Comparison of ENCODE assay signal across 1 cellular context in the genomic region with DNA sequence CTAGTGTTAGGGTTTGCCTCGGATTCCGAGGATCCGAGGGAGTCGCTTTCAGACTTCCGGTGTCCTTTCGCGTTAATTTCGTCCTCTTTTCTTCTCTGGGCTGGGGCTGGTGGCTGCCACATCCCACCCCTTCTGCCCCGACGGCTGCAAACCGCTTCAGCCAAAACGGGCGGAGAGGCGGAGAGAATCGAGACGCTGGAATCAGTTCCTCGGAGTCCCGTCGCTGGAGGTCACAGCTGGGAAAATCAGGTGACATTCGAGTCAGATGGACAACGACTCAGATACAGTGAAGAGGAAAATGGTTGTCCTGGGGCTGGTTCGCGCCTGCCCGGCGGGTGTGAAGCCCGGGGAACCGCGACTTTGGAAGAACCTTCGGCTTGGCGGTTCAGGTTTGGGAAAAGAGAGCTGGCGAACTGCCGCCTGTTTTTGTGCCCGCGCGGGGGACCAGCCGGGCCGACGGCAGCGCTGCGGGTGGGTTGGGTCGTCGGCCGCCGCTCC.
TF ChIP-seq lines count a peak whose summit lies in the region.

No MANE protein-coding gene starts in this region.

TF ChIP-seq in WTC11, 78 proteins besides CTCF, POLR2A, EP300 and RAD21 (continued from another document):
- TF ChIP-seq, protein P1, sequence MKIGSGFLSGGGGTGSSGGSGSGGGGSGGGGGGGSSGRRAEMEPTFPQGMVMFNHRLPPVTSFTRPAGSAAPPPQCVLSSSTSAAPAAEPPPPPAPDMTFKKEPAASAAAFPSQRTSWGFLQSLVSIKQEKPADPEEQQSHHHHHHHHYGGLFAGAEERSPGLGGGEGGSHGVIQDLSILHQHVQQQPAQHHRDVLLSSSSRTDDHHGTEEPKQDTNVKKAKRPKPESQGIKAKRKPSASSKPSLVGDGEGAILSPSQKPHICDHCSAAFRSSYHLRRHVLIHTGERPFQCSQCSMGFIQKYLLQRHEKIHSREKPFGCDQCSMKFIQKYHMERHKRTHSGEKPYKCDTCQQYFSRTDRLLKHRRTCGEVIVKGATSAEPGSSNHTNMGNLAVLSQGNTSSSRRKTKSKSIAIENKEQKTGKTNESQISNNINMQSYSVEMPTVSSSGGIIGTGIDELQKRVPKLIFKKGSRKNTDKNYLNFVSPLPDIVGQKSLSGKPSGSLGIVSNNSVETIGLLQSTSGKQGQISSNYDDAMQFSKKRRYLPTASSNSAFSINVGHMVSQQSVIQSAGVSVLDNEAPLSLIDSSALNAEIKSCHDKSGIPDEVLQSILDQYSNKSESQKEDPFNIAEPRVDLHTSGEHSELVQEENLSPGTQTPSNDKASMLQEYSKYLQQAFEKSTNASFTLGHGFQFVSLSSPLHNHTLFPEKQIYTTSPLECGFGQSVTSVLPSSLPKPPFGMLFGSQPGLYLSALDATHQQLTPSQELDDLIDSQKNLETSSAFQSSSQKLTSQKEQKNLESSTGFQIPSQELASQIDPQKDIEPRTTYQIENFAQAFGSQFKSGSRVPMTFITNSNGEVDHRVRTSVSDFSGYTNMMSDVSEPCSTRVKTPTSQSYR (CRISPR knock-in tag; IDR thresholded peaks at IDR 0.05), result no peak
- no peak for TF ChIP-seq SMAD4 (CRISPR knock-in tag; IDR thresholded peaks at IDR 0.05)
- no peak for TF ChIP-seq GTF2I (CRISPR knock-in tag; conservative IDR thresholded peaks at IDR 0.05)
